ENCODE assay signal across 9 cellular contexts in genomic region chr15:70761931-70762468, GRCh38. TPM values are rescaled to one million over a fixed set of nuclear protein-coding genes. Genes with fewer than 3 reads are reported as not detected.
DNase-seq lines count a peak whose midpoint lies in the region; ATAC-seq and TF ChIP-seq lines count a peak whose summit lies in the region.
"Had no signal": no experiment of that assay in that cellular context is flagged by ENCODE, and none has a peak within 500 bp of the region (broad histone marks: within the 10 kb centered on the region; RNA-seq: fewer than 3 reads in every experiment).

No MANE protein-coding gene starts in this region.

- peaks cover 0 to 6% (median 0%) of the 10 kb centered on the region in 3 donors for H3K27me3 ChIP-seq in stomach

- no peaks in the 10 kb centered on the region for H3K9me3 Mint-ChIP-seq in activated naive CD8-positive, alpha-beta T cell treated with anti-CD3 and anti-CD28 coated beads, Interleukin-2, amount 50 U/mL, for 24 hours
- no peaks in the 10 kb centered on the region for H3K9me3 Mint-ChIP-seq in immature natural killer cell

- H3K27me3 Mint-ChIP-seq in activated naive CD8-positive, alpha-beta T cell treated with anti-CD3 and anti-CD28 coated beads, Interleukin-2, amount 50 U/mL, for 24 hours = peaks cover 67% of the 10 kb centered on the region
- peaks cover 17 to 37% (median 19%) of the 10 kb centered on the region in 3 donors for H3K27me3 Mint-ChIP-seq in immature natural killer cell (ENCODE audit: low read depth in 3 of 3)

- H3K36me3 Mint-ChIP-seq in activated naive CD8-positive, alpha-beta T cell treated with anti-CD3 and anti-CD28 coated beads, Interleukin-2, amount 50 U/mL, for 24 hours (ENCODE audit: low read depth) = no peaks in the 10 kb centered on the region
- no peaks in the 10 kb centered on the region for H3K36me3 Mint-ChIP-seq in immature natural killer cell

- H3K4me3 ChIP-seq in stomach = peak overlapping the region; percentile 62 to 93 (median 70)

- intact Hi-C loops in stomach (cut with DNase I; ENCODE audit: low total_unique reads) = no loop called here

- TF ChIP-seq CTCF in stomach (IDR thresholded peaks at IDR 0.05) = no peak

- H3K4me1 Mint-ChIP-seq in activated naive CD8-positive, alpha-beta T cell treated with anti-CD3 and anti-CD28 coated beads, Interleukin-2, amount 50 U/mL, for 24 hours = peaks cover 19% of the 10 kb centered on the region
- H3K4me1 Mint-ChIP-seq in immature natural killer cell = peaks cover 10 to 20% of the 10 kb centered on the region in 2 donors

- peak overlapping the region; percentile 78 for H3K4me3 Mint-ChIP-seq in activated naive CD8-positive, alpha-beta T cell treated with anti-CD3 and anti-CD28 coated beads, Interleukin-2, amount 50 U/mL, for 24 hours
- H3K4me3 Mint-ChIP-seq in immature natural killer cell = peak overlapping the region; percentile 75 to 94 (median 86)

- no peaks in the 10 kb centered on the region for H3K36me3 ChIP-seq in stomach

- no peak overlapping the region for H3K27ac Mint-ChIP-seq in activated naive CD8-positive, alpha-beta T cell treated with anti-CD3 and anti-CD28 coated beads, Interleukin-2, amount 50 U/mL, for 24 hours
- no peak overlapping the region for H3K27ac Mint-ChIP-seq in immature natural killer cell

- TF ChIP-seq EP300 in stomach (IDR thresholded peaks at IDR 0.05) = no peak

- H3K27ac ChIP-seq in stomach = peak overlapping the region in 4 of 5 donors; percentile 92 to 97 (median 94)

- no peak for TF ChIP-seq POLR2A in stomach (IDR thresholded peaks at IDR 0.05)

- ATAC-seq in activated naive CD8-positive, alpha-beta T cell treated with anti-CD3 and anti-CD28 coated beads, Interleukin-2, amount 50 U/mL, for 24 hours = no peak
- ATAC-seq in GM18517 (IDR thresholded peaks at IDR 0.05; ENCODE audit: unreplicated experiment) = no peak

- WGBS in stomach, 5 donors = 7 to 21% (median 12%) methylated on average over 7 of the region's 7 CpGs

- peak; percentile 5 for DNase-seq in NCI-H345 treated with DMSO at 0.1 percent for 48 hours (lab: John Stamatoyannopoulos, UW; ENCODE audit: unreplicated experiment)
- no peak for DNase-seq in NCI-H345 (lab: John Stamatoyannopoulos, UW)
- no peak for DNase-seq in activated naive CD8-positive, alpha-beta T cell treated with anti-CD3 and anti-CD28 coated beads, Interleukin-2, amount 50 U/mL, for 24 hours
- DNase-seq in immature natural killer cell = no peak
- no peak for DNase-seq in stomach
- DNase-seq in middle frontal gyrus (ENCODE audit: extremely low spot score, low spot score) = no peak
- no peak for DNase-seq in kidney glomerular epithelial cell (lab: John Stamatoyannopoulos, UW)
- DNase-seq: activated CD4-positive, CD25-positive, alpha-beta regulatory T cell treated with anti-CD3 and anti-CD28 coated beads, Interleukin-2, amount 50 U/mL, for 72 hours had no signal

- H3K9me3 ChIP-seq in stomach = no peaks in the 10 kb centered on the region

- H3K4me1 ChIP-seq in stomach = peaks cover 12 to 52% (median 40%) of the 10 kb centered on the region in 4 donors

RNA-seq across cellular contexts. Expression of gene UACA, which starts 1.4 kb away (rescaled TPM):
- polyA plus RNA-seq in immature natural killer cell (under 1 TPM in 1 of 3 donors, not detected in 2; 0.63 TPM), stomach (10 to 100 TPM; 24.7 to 34.3 (median 29.0) TPM)
- 100 to 1,000 TPM in 1 of 5 donors, 10 to 100 TPM in 3, 1 to 10 TPM in 1; 4.9 to 135 (median 48.1) TPM for total RNA-seq in stomach

Comparison
In these comparisons a context has a peak if more than half of its experiments do, and no peak if none do; other contexts are left out.
1. RNA of gene UACA, which starts 1.4 kb away (polyA plus RNA-seq): 24.7 to 34.3 TPM in stomach; 0.63 TPM in immature natural killer cell; every median in the first group is over 10 times any median in the second.